Comparison of ENCODE assay signal across 1 cellular context in the genomic region with DNA sequence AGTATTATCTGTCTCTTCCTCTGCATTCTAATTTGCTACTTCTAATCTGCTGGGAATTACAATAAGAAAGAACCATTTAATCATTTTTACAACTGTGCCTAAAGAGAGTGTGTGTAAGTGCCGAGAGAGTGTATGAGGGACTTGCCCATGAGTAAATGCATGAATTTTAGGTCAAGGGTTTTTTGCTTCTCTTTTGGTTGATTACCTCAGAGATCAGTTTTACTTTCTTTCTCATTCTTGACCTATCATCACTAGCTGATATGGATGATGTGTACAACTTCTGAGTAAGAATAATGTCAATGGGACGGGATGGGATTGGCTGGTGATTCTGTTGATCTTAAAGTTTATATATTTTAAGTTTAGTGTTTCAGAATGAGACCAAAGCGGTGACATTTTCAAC.
TF ChIP-seq lines count a peak whose summit lies in the region.

No MANE protein-coding gene starts in this region.

TF ChIP-seq in SK-N-SH treated with all-trans-retinoic acid at 6 μM for 48 hours, 23 proteins besides CTCF, POLR2A, EP300 and RAD21 (continued from another document):
- TF ChIP-seq CSRNP3 (CRISPR knock-in tag; IDR thresholded peaks at IDR 0.05) (no peak), ZNF565 (CRISPR knock-in tag; conservative IDR thresholded peaks at IDR 0.05; ENCODE audit: low read depth) (no peak), ZFP30 (CRISPR knock-in tag; IDR thresholded peaks at IDR 0.05) (no peak), PPARA (CRISPR knock-in tag; IDR thresholded peaks at IDR 0.05; ENCODE audit: borderline replicate concordance) (no peak), OSR1 (CRISPR knock-in tag; IDR thresholded peaks at IDR 0.05) (no peak), ZC3H10 (CRISPR knock-in tag; IDR thresholded peaks at IDR 0.05) (no peak)
